In genomic region chr17:42067371-42068180, GRCh38 we compare ENCODE assay signal across 8 cellular contexts. TPM values are rescaled to one million over a fixed set of nuclear protein-coding genes. Genes with fewer than 3 reads are reported as not detected.
A peak's percentile ranks its signal among the peaks of the same experiment; 100 is the strongest.
DNase-seq lines count a peak whose midpoint lies in the region; ATAC-seq, FAIRE-seq and TF ChIP-seq lines count a peak whose summit lies in the region.

No MANE protein-coding gene starts in this region.

- no peaks in the 10 kb centered on the region for H3K9me1 ChIP-seq in endothelial cell of umbilical vein (replicated peaks; ENCODE audit: control insufficient read depth, extremely low read depth, insufficient read depth, low read length)

- H3K9me3 Mint-ChIP-seq in natural killer cell, result no peaks in the 10 kb centered on the region
- no peaks in the 10 kb centered on the region for H3K9me3 Mint-ChIP-seq in stimulated activated naive CD8-positive, alpha-beta T cell treated with anti-CD3 and anti-CD28 coated beads, Interleukin-15, amount 100 ng/mL, for 72 hours

- no peaks in the 10 kb centered on the region for H3K36me3 Mint-ChIP-seq in natural killer cell

- H3K4me1 Mint-ChIP-seq in natural killer cell, result peaks cover 5 to 20% of the 10 kb centered on the region in 2 donors
- peaks cover 36% of the 10 kb centered on the region for H3K4me1 Mint-ChIP-seq in stimulated activated naive CD8-positive, alpha-beta T cell treated with anti-CD3 and anti-CD28 coated beads, Interleukin-15, amount 100 ng/mL, for 72 hours

- H3K4me2 ChIP-seq in endothelial cell of umbilical vein (ENCODE audit: insufficient read depth, low read length), result no peak overlapping the region

- H3K27ac Mint-ChIP-seq in natural killer cell, result no peak overlapping the region
- no peak overlapping the region for H3K27ac Mint-ChIP-seq in stimulated activated naive CD8-positive, alpha-beta T cell treated with anti-CD3 and anti-CD28 coated beads, Interleukin-15, amount 100 ng/mL, for 72 hours

- no TSS peak for BruUV-seq in endothelial cell of umbilical vein (replicated peaks; lab: Mats Ljungman, UMichigan)

- intact Hi-C loops in endothelial cell of umbilical vein (cut with micrococcal nuclease) (loop anchor here (1.0 to 5.0 kb wide), 5 partner anchors 34 to 460 kb away; partner anchors contain the start of gene KCNH4), natural killer cell (cut with micrococcal nuclease) (loop anchor here (1.0 kb wide), 1 partner anchor 49 kb away; no protein-coding TSS in a partner anchor)

- no peaks in the 10 kb centered on the region for H3K79me2 ChIP-seq in endothelial cell of umbilical vein (ENCODE audit: control insufficient read depth, insufficient read depth, low read length)

- DNase-seq in NCI-H345 (lab: John Stamatoyannopoulos, UW) (peak; percentile 36), NCI-H345 treated with DMSO at 0.1 percent for 48 hours (lab: John Stamatoyannopoulos, UW; ENCODE audit: unreplicated experiment) (no peak), NCI-H460 (ENCODE audit: extremely low read depth, low read depth) (peak; percentile 54), endothelial cell of umbilical vein (ENCODE audit: low read depth, low spot score) (peak; percentile 57), natural killer cell (peak; percentile 65)
- peak; percentile 25 to 37 for DNase-seq in activated CD8-positive, alpha-beta memory T cell treated with anti-CD3 and anti-CD28 coated beads for 4 hours (ENCODE audit: low read depth in 2 of 2)
- peak; percentile 65 to 67 for DNase-seq in stimulated activated naive CD8-positive, alpha-beta T cell treated with anti-CD3 and anti-CD28 coated beads, Interleukin-15, amount 100 ng/mL, for 72 hours

- dilution Hi-C loops in endothelial cell of umbilical vein (cut with MboI; ENCODE audit: extremely low pct_ligation_motif_present, low sequenced_read_pairs), result no loop called here

- H3K4me1 ChIP-seq in endothelial cell of umbilical vein (ENCODE audit: control insufficient read depth, extremely low read depth, insufficient read depth, low read length), result peaks cover 3% of the 10 kb centered on the region

- POLR2A ChIA-PET in endothelial cell of umbilical vein (lab: Charles Lee), result no interaction called here

- H3K4me3 Mint-ChIP-seq in natural killer cell, result no peak overlapping the region
- H3K4me3 Mint-ChIP-seq in stimulated activated naive CD8-positive, alpha-beta T cell treated with anti-CD3 and anti-CD28 coated beads, Interleukin-15, amount 100 ng/mL, for 72 hours, result no peak overlapping the region

- H4K20me1 ChIP-seq in endothelial cell of umbilical vein (replicated peaks; ENCODE audit: control insufficient read depth, extremely low read depth, insufficient read depth, low read length), result no peaks in the 10 kb centered on the region

- H2AFZ ChIP-seq in endothelial cell of umbilical vein (ENCODE audit: low read depth, low read length), result no peak overlapping the region

- peak; percentile 83 for FAIRE-seq in endothelial cell of umbilical vein (lab: Jason Lieb, UNC)

- ATAC-seq in natural killer cell (peak; percentile 58 to 70 (median 68)), GM18511 (IDR thresholded peaks at IDR 0.05; ENCODE audit: unreplicated experiment) (no peak)
- peak; percentile 40 for ATAC-seq in stimulated activated naive CD8-positive, alpha-beta T cell treated with anti-CD3 and anti-CD28 coated beads, Interleukin-15, amount 100 ng/mL, for 72 hours

- no peak for TF ChIP-seq POLR2A in endothelial cell of umbilical vein (IDR thresholded peaks at IDR 0.05; ENCODE audit: low read depth, low read length)

- CTCF ChIA-PET in endothelial cell of umbilical vein (lab: Charles Lee), result interaction anchor here (0.6 to 3.3 kb wide), 29 partner anchors 8 to 113 kb away, joined by 3 to 41 read pairs (median 5); partner anchors contain the start of genes DNAJC7, KAT2A, KCNH4 and ZNF385C

- H3K27me3 Mint-ChIP-seq in natural killer cell (ENCODE audit: low read depth in 2 of 2), result peaks cover 6 to 18% of the 10 kb centered on the region in 2 donors
- peaks cover 11% of the 10 kb centered on the region for H3K27me3 Mint-ChIP-seq in stimulated activated naive CD8-positive, alpha-beta T cell treated with anti-CD3 and anti-CD28 coated beads, Interleukin-15, amount 100 ng/mL, for 72 hours

- no peak overlapping the region for H3K9ac ChIP-seq in endothelial cell of umbilical vein (replicated peaks; ENCODE audit: extremely low read depth, insufficient read depth, low read length)

- TF ChIP-seq CTCF in endothelial cell of umbilical vein (IDR thresholded peaks at IDR 0.05; ENCODE audit: extremely low read depth in 1 of 2, insufficient read depth in 1 of 2, low read depth in 1 of 2, low read length in 2 of 2) (peak; percentile 76 to 89), natural killer cell (IDR thresholded peaks at IDR 0.05) (peak; percentile 95)

- peaks cover 0 to 9% of the 10 kb centered on the region in 2 experiments for H3K27me3 ChIP-seq in endothelial cell of umbilical vein (ENCODE audit: control insufficient read depth in 2 of 2, insufficient read depth in 2 of 2, low read length in 2 of 2)

- H3K4me3 ChIP-seq in endothelial cell of umbilical vein (replicated peaks in 1 of 3; ENCODE audit: insufficient read depth in 1 of 3, low read depth in 1 of 3, low read length in 3 of 3), result no peak overlapping the region

- no peak overlapping the region for H3K27ac ChIP-seq in endothelial cell of umbilical vein (ENCODE audit: insufficient read depth, low read depth, low read length)

- H3K36me3 ChIP-seq in endothelial cell of umbilical vein (ENCODE audit: control insufficient read depth in 2 of 2, extremely low read depth in 1 of 2, insufficient read depth in 2 of 2, low read length in 2 of 2), result no peaks in the 10 kb centered on the region

- no peaks in the 10 kb centered on the region for H3K9me3 ChIP-seq in endothelial cell of umbilical vein (replicated peaks; ENCODE audit: control insufficient read depth, insufficient read depth, low read length)

RNA-seq across cellular contexts. Expression of gene C17orf113, which starts 17.2 kb away (rescaled TPM):
- 1.2 and 1.5 TPM in 2 replicates for total RNA-seq in NCI-H460 (2014; rRNA removed; shearing (Covaris generic))
- 1.4 and 1.8 TPM in 2 replicates for polyA plus RNA-seq in NCI-H460 (2014; cell fraction: nucleus; rRNA removed)
- total RNA-seq in endothelial cell of umbilical vein, result 0.18 and 0.20 TPM in 2 replicates
- 0.19 and 0.30 TPM in 2 replicates for polyA plus RNA-seq in endothelial cell of umbilical vein
- 0.09 and 0.17 TPM in 2 replicates for polyA plus RNA-seq in endothelial cell of umbilical vein (2011; cell fraction: cytosol; rRNA removed)
- 0.11 and 0.29 TPM in 2 replicates for polyA plus RNA-seq in endothelial cell of umbilical vein (2011; cell fraction: nucleus; rRNA removed)
- 0.16 and 0.23 TPM in 2 replicates for polyA plus RNA-seq in endothelial cell of umbilical vein (2012)
- polyA minus RNA-seq in endothelial cell of umbilical vein, result 0.17 TPM in 1 of 2 replicates, not detected in the other
- polyA minus RNA-seq in endothelial cell of umbilical vein (2011; cell fraction: cytosol; rRNA and poly(A)+ RNA removed), result 0.92 TPM
- polyA minus RNA-seq in endothelial cell of umbilical vein (2011; cell fraction: nucleus; rRNA and poly(A)+ RNA removed), result 0.10 and 0.19 TPM in 2 replicates
- under 1 TPM; 0.25 to 0.28 (median 0.26) TPM for total RNA-seq in natural killer cell

RNA-seq across cellular contexts. Expression of gene ZNF385C, which starts 30.7 kb away (rescaled TPM):
- 0.10 and 0.20 TPM in 2 replicates for total RNA-seq in NCI-H460 (2014; rRNA removed; shearing (Covaris generic))
- not detected in 2 replicates for polyA plus RNA-seq in NCI-H460 (2014; cell fraction: nucleus; rRNA removed)
- not detected in 2 replicates for total RNA-seq in endothelial cell of umbilical vein
- polyA plus RNA-seq in endothelial cell of umbilical vein, result 0.07 TPM in 1 of 2 replicates, not detected in the other
- polyA plus RNA-seq in endothelial cell of umbilical vein (2011; cell fraction: cytosol; rRNA removed), result 0.04 and 0.05 TPM in 2 replicates
- polyA plus RNA-seq in endothelial cell of umbilical vein (2011; cell fraction: nucleus; rRNA removed), result 0.05 TPM in 1 of 2 replicates, not detected in the other
- not detected in 2 replicates for polyA plus RNA-seq in endothelial cell of umbilical vein (2012)
- polyA minus RNA-seq in endothelial cell of umbilical vein, result 0.13 TPM in 1 of 2 replicates, not detected in the other
- not detected for polyA minus RNA-seq in endothelial cell of umbilical vein (2011; cell fraction: cytosol; rRNA and poly(A)+ RNA removed)
- not detected in 2 replicates for polyA minus RNA-seq in endothelial cell of umbilical vein (2011; cell fraction: nucleus; rRNA and poly(A)+ RNA removed)
- total RNA-seq in natural killer cell, result under 1 TPM in 1 of 3 donors, not detected in 2; 0.28 TPM

RNA-seq across cellular contexts. Expression of gene DHX58, which starts 44.9 kb away (rescaled TPM):
- total RNA-seq in NCI-H460 (2014; rRNA removed; shearing (Covaris generic)), result 3.7 and 3.8 TPM in 2 replicates
- 22.6 and 28.3 TPM in 2 replicates for polyA plus RNA-seq in NCI-H460 (2014; cell fraction: nucleus; rRNA removed)
- total RNA-seq in endothelial cell of umbilical vein (3.1 and 6.4 TPM in 2 replicates), natural killer cell (10 to 100 TPM; 22.0 to 29.0 (median 24.5) TPM)
- 9.0 and 12.7 TPM in 2 replicates for polyA plus RNA-seq in endothelial cell of umbilical vein
- polyA plus RNA-seq in endothelial cell of umbilical vein (2011; cell fraction: cytosol; rRNA removed), result 3.8 and 5.3 TPM in 2 replicates
- polyA plus RNA-seq in endothelial cell of umbilical vein (2011; cell fraction: nucleus; rRNA removed), result 19.8 and 22.2 TPM in 2 replicates
- 5.0 and 7.0 TPM in 2 replicates for polyA plus RNA-seq in endothelial cell of umbilical vein (2012)
- polyA minus RNA-seq in endothelial cell of umbilical vein, result 5.6 and 7.8 TPM in 2 replicates
- not detected for polyA minus RNA-seq in endothelial cell of umbilical vein (2011; cell fraction: cytosol; rRNA and poly(A)+ RNA removed)
- polyA minus RNA-seq in endothelial cell of umbilical vein (2011; cell fraction: nucleus; rRNA and poly(A)+ RNA removed), result 4.2 and 4.6 TPM in 2 replicates

RNA-seq across cellular contexts. Expression of gene NKIRAS2, which starts 47.7 kb away (rescaled TPM):
- 53.1 and 60.9 TPM in 2 replicates for total RNA-seq in NCI-H460 (2014; rRNA removed; shearing (Covaris generic))
- polyA plus RNA-seq in NCI-H460 (2014; cell fraction: nucleus; rRNA removed), result 36.4 and 41.8 TPM in 2 replicates
- total RNA-seq in endothelial cell of umbilical vein (57.3 and 60.4 TPM in 2 replicates), natural killer cell (10 to 100 TPM; 17.5 to 20.9 (median 19.3) TPM)
- 87.6 and 96.9 TPM in 2 replicates for polyA plus RNA-seq in endothelial cell of umbilical vein
- 81.7 and 91.5 TPM in 2 replicates for polyA plus RNA-seq in endothelial cell of umbilical vein (2011; cell fraction: cytosol; rRNA removed)
- polyA plus RNA-seq in endothelial cell of umbilical vein (2011; cell fraction: nucleus; rRNA removed), result 46.9 and 47.8 TPM in 2 replicates
- 57.2 and 62.2 TPM in 2 replicates for polyA plus RNA-seq in endothelial cell of umbilical vein (2012)
- polyA minus RNA-seq in endothelial cell of umbilical vein, result 61.9 and 68.8 TPM in 2 replicates
- 24.2 TPM for polyA minus RNA-seq in endothelial cell of umbilical vein (2011; cell fraction: cytosol; rRNA and poly(A)+ RNA removed)
- polyA minus RNA-seq in endothelial cell of umbilical vein (2011; cell fraction: nucleus; rRNA and poly(A)+ RNA removed), result 21.6 and 24.0 TPM in 2 replicates

RNA-seq across cellular contexts. Expression of gene DNAJC7, which starts 50.3 kb away (rescaled TPM):
- total RNA-seq in NCI-H460 (2014; rRNA removed; shearing (Covaris generic)), result 107 and 109 TPM in 2 replicates
- polyA plus RNA-seq in NCI-H460 (2014; cell fraction: nucleus; rRNA removed), result 48.8 and 70.6 TPM in 2 replicates
- total RNA-seq in endothelial cell of umbilical vein (103 and 111 TPM in 2 replicates), natural killer cell (100 to 1,000 TPM; 123 to 159 (median 149) TPM)
- 16.0 and 19.8 TPM in 2 replicates for polyA plus RNA-seq in endothelial cell of umbilical vein
- 39.5 and 42.6 TPM in 2 replicates for polyA plus RNA-seq in endothelial cell of umbilical vein (2011; cell fraction: cytosol; rRNA removed)
- polyA plus RNA-seq in endothelial cell of umbilical vein (2011; cell fraction: nucleus; rRNA removed), result 45.3 and 54.5 TPM in 2 replicates
- 87.7 and 106 TPM in 2 replicates for polyA plus RNA-seq in endothelial cell of umbilical vein (2012)
- 62.2 and 72.3 TPM in 2 replicates for polyA minus RNA-seq in endothelial cell of umbilical vein
- polyA minus RNA-seq in endothelial cell of umbilical vein (2011; cell fraction: cytosol; rRNA and poly(A)+ RNA removed), result 31.3 TPM
- polyA minus RNA-seq in endothelial cell of umbilical vein (2011; cell fraction: nucleus; rRNA and poly(A)+ RNA removed), result 73.8 and 99.0 TPM in 2 replicates
